In genomic region chr6:43426928-43427405, GRCh38 we compare ENCODE assay signal across 1 cellular context.
A peak's percentile ranks its signal among the peaks of the same experiment; 100 is the strongest.
TF ChIP-seq lines count a peak whose summit lies in the region.

No MANE protein-coding gene starts in this region.

TF ChIP-seq in HepG2, 621 proteins besides CTCF, POLR2A, EP300 and RAD21 (continued from another document):
- no peak for TF ChIP-seq NPAS2 (CRISPR knock-in tag; IDR thresholded peaks at IDR 0.05; ENCODE audit: borderline replicate concordance)
- TF ChIP-seq HOXA7 (CRISPR knock-in tag; IDR thresholded peaks at IDR 0.05) = no peak
- 0 out of 2 replicates have a peak, but pooled peaks have one; percentile 20 for TF ChIP-seq ZNF747 (CRISPR knock-in tag; IDR thresholded peaks at IDR 0.05; ENCODE audit: borderline replicate concordance)
- peak; percentile 48; the same call in 1 of the 2 replicates for TF ChIP-seq AKAP8 (CRISPR knock-in tag; IDR thresholded peaks at IDR 0.05)
- TF ChIP-seq MTA3 (CRISPR knock-in tag; IDR thresholded peaks at IDR 0.05) = 0 out of 2 replicates have a peak, but pooled peaks have one; percentile 12
- TF ChIP-seq ZNF558 (CRISPR knock-in tag; IDR thresholded peaks at IDR 0.05; ENCODE audit: borderline replicate concordance) = 0 out of 2 replicates have a peak, but pooled peaks have one; percentile 30
- TF ChIP-seq, protein P1, sequence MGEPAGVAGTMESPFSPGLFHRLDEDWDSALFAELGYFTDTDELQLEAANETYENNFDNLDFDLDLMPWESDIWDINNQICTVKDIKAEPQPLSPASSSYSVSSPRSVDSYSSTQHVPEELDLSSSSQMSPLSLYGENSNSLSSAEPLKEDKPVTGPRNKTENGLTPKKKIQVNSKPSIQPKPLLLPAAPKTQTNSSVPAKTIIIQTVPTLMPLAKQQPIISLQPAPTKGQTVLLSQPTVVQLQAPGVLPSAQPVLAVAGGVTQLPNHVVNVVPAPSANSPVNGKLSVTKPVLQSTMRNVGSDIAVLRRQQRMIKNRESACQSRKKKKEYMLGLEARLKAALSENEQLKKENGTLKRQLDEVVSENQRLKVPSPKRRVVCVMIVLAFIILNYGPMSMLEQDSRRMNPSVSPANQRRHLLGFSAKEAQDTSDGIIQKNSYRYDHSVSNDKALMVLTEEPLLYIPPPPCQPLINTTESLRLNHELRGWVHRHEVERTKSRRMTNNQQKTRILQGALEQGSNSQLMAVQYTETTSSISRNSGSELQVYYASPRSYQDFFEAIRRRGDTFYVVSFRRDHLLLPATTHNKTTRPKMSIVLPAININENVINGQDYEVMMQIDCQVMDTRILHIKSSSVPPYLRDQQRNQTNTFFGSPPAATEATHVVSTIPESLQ (CRISPR knock-in tag; conservative IDR thresholded peaks at IDR 0.05) = 0 out of 2 replicates have a peak, but pooled peaks have one; percentile 14
- TF ChIP-seq, protein P2, sequence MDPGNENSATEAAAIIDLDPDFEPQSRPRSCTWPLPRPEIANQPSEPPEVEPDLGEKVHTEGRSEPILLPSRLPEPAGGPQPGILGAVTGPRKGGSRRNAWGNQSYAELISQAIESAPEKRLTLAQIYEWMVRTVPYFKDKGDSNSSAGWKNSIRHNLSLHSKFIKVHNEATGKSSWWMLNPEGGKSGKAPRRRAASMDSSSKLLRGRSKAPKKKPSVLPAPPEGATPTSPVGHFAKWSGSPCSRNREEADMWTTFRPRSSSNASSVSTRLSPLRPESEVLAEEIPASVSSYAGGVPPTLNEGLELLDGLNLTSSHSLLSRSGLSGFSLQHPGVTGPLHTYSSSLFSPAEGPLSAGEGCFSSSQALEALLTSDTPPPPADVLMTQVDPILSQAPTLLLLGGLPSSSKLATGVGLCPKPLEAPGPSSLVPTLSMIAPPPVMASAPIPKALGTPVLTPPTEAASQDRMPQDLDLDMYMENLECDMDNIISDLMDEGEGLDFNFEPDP (CRISPR knock-in tag; conservative IDR thresholded peaks at IDR 0.05) = 0 out of 2 replicates have a peak, but pooled peaks have one; percentile 83
- 0 out of 2 replicates have a peak, but pooled peaks have one; percentile 51 for TF ChIP-seq EEA1 (CRISPR knock-in tag; IDR thresholded peaks at IDR 0.05; ENCODE audit: borderline replicate concordance)
- no peak for TF ChIP-seq ZNF143 (CRISPR knock-in tag; IDR thresholded peaks at IDR 0.05)
- no peak; the same call in 1 of the 2 replicates for TF ChIP-seq ZNF816 (CRISPR knock-in tag; IDR thresholded peaks at IDR 0.05; ENCODE audit: borderline replicate concordance)
- TF ChIP-seq ZBTB38 (CRISPR knock-in tag; IDR thresholded peaks at IDR 0.05) = peak; percentile 97
- TF ChIP-seq SP140L (CRISPR knock-in tag; IDR thresholded peaks at IDR 0.05; ENCODE audit: borderline replicate concordance) = 0 out of 2 replicates have a peak, but pooled peaks have one; percentile 16
- TF ChIP-seq, protein P3, sequence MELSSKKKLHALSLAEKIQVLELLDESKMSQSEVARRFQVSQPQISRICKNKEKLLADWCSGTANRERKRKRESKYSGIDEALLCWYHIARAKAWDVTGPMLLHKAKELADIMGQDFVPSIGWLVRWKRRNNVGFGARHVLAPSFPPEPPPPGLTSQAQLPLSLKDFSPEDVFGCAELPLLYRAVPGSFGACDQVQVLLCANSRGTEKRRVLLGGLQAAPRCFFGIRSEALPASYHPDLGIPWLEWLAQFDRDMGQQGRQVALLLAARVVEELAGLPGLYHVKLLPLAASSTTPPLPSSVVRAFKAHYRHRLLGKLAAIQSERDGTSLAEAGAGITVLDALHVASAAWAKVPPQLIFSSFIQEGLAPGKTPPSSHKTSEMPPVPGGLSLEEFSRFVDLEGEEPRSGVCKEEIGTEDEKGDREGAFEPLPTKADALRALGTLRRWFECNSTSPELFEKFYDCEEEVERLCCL (CRISPR knock-in tag; IDR thresholded peaks at IDR 0.05; ENCODE audit: borderline replicate concordance) = no peak
- 0 out of 2 replicates have a peak, but pooled peaks have one; percentile 5 for TF ChIP-seq ZNF350 (CRISPR knock-in tag; IDR thresholded peaks at IDR 0.05; ENCODE audit: borderline replicate concordance, low read depth)
- 0 out of 2 replicates have a peak, but pooled peaks have one; percentile 26 for TF ChIP-seq ZNF770 (CRISPR knock-in tag; IDR thresholded peaks at IDR 0.05)
- no peak for TF ChIP-seq CEBPG (CRISPR knock-in tag; IDR thresholded peaks at IDR 0.05)
- TF ChIP-seq SMARCC2 (IDR thresholded peaks at IDR 0.05) = no peak
- TF ChIP-seq RBAK (CRISPR knock-in tag; IDR thresholded peaks at IDR 0.05) = no peak
- TF ChIP-seq PAXIP1 (CRISPR knock-in tag; conservative IDR thresholded peaks at IDR 0.05) = no peak
- 0 out of 2 replicates have a peak, but pooled peaks have one; percentile 19 for TF ChIP-seq ZNF138 (CRISPR knock-in tag; IDR thresholded peaks at IDR 0.05; ENCODE audit: low read depth)
- peak; percentile 7; the same call in 1 of the 2 replicates for TF ChIP-seq ZNF605 (CRISPR knock-in tag; IDR thresholded peaks at IDR 0.05)
- TF ChIP-seq ZNF501 (CRISPR knock-in tag; IDR thresholded peaks at IDR 0.05) = peak; percentile 29; the same call in 1 of the 2 replicates
- TF ChIP-seq TRAFD1 (CRISPR knock-in tag; IDR thresholded peaks at IDR 0.05; ENCODE audit: borderline replicate concordance) = peak; percentile 70; the same call in 1 of the 2 replicates
- no peak; the same call in 1 of the 2 replicates for TF ChIP-seq CREB1 (IDR thresholded peaks at IDR 0.05)
- TF ChIP-seq CREB1 (CRISPR knock-in tag; IDR thresholded peaks at IDR 0.05) = peak; percentile 66; the same call in 1 of the 2 replicates
- TF ChIP-seq JUN (CRISPR knock-in tag; IDR thresholded peaks at IDR 0.05) = peak; percentile 81; the same call in 1 of the 2 replicates
- 0 out of 2 replicates have a peak, but pooled peaks have one; percentile 31 for TF ChIP-seq MTF2 (CRISPR knock-in tag; IDR thresholded peaks at IDR 0.05; ENCODE audit: borderline replicate concordance)
